In genomic region chr12:124326104-124326503, GRCh38 we compare ENCODE assay signal across 24 cellular contexts. TPM values are rescaled to one million over a fixed set of nuclear protein-coding genes. Genes with fewer than 3 reads are reported as not detected.
DNase-seq lines count a peak whose midpoint lies in the region; ATAC-seq and TF ChIP-seq lines count a peak whose summit lies in the region.
"Had no signal": no experiment of that assay in that cellular context is flagged by ENCODE, and none has a peak within 500 bp of the region (broad histone marks: within the 10 kb centered on the region; RNA-seq: fewer than 3 reads in every experiment).

No MANE protein-coding gene starts in this region.

- H3K27me3 Mint-ChIP-seq in WTC11 (ENCODE audit: low read depth) (peaks cover 6% of the 10 kb centered on the region), endothelial cell (ENCODE audit: unreplicated experiment) (peaks cover 17% of the 10 kb centered on the region)
- H3K27me3 Mint-ChIP-seq: IgD-negative memory B cell had no signal

- no peaks in the 10 kb centered on the region for H3K27me3 ChIP-seq in breast epithelium
- H3K27me3 ChIP-seq in mammary epithelial cell (ENCODE audit: insufficient read depth, low read length): no peaks in the 10 kb centered on the region
- H3K27me3 ChIP-seq in vagina: no peaks in the 10 kb centered on the region
- H3K27me3 ChIP-seq in BE2C: no peaks in the 10 kb centered on the region

- ATAC-seq in WTC11: peak; percentile 15
- no peak for ATAC-seq in stimulated activated effector memory CD8-positive, alpha-beta T cell treated with anti-CD3 and anti-CD28 coated beads, Interleukin-12 subunit alpha, Interleukin-12 subunit beta, amount 100 ng/mL, for 72 hours
- ATAC-seq: PC-3 had no signal

- peak overlapping the region; percentile 52 to 78 for H3K27ac ChIP-seq in breast epithelium
- no peak overlapping the region for H3K27ac ChIP-seq in mammary epithelial cell (ENCODE audit: insufficient read depth, low read depth, low read length)
- H3K27ac ChIP-seq in vagina: no peak overlapping the region
- H3K27ac ChIP-seq: 22Rv1, HL-60 had no signal

- WGBS in mammary epithelial cell (ENCODE audit: low coverage, missing lambda C conversion rate): 98% methylated on average over 17 of the region's 23 CpGs

- dilution Hi-C loops in mammary epithelial cell (cut with HindIII; ENCODE audit: low sequenced_read_pairs): no loop called here

- TF ChIP-seq POLR2A in breast epithelium (IDR thresholded peaks at IDR 0.05) (no peak), vagina (IDR thresholded peaks at IDR 0.05) (no peak)

- H3K27ac Mint-ChIP-seq in WTC11 (no peak overlapping the region), endothelial cell (ENCODE audit: unreplicated experiment) (no peak overlapping the region)
- H3K27ac Mint-ChIP-seq in stimulated activated effector memory CD8-positive, alpha-beta T cell treated with anti-CD3 and anti-CD28 coated beads, Interleukin-12 subunit alpha, Interleukin-12 subunit beta, amount 100 ng/mL, for 72 hours: peak overlapping the region; percentile 32
- H3K27ac Mint-ChIP-seq: IgD-negative memory B cell had no signal

- intact Hi-C loops in breast epithelium (cut with DNase I; ENCODE audit: low total_unique reads) (no loop called here), mammary epithelial cell (cut with micrococcal nuclease) (no loop called here), vagina (cut with DNase I) (loop anchor here (5.0 kb wide), 1 partner anchor 289 kb away; no protein-coding TSS in a partner anchor)

- no TSS peak for BruUV-seq in mammary epithelial cell (replicated peaks; lab: Mats Ljungman, UMichigan)

- no peak for DNase-seq in breast epithelium (ENCODE audit: low spot score in 2 of 2)
- DNase-seq in mammary epithelial cell: no peak
- peak; percentile 51 for DNase-seq in WTC11 (ENCODE audit: low spot score)
- DNase-seq in endothelial cell (ENCODE audit: low spot score): no peak
- no peak for DNase-seq in stimulated activated effector memory CD8-positive, alpha-beta T cell treated with anti-CD3 and anti-CD28 coated beads, Interleukin-12 subunit alpha, Interleukin-12 subunit beta, amount 100 ng/mL, for 72 hours (ENCODE audit: low spot score in 2 of 2)
- DNase-seq in vagina (ENCODE audit: extremely low spot score in 2 of 2): no peak
- DNase-seq in DMS53 treated with DMSO at 0.1 percent for 48 hours (lab: John Stamatoyannopoulos, UW; ENCODE audit: unreplicated experiment): no peak
- DNase-seq in BE2C: no peak
- DNase-seq: AML-193, Caco-2, DMS153, GF-D8, GOT3, Karpas-422, NCI-H1417 treated with DMSO at 0.1 percent for 48 hours, NCI-H187 treated with DMSO at 0.1 percent for 48 hours, NCI-H2227 treated with DMSO at 0.1 percent for 48 hours, PC-3, RPMI8226, SIG-M5 had no signal

- H3K36me3 Mint-ChIP-seq in WTC11 (peaks cover 47% of the 10 kb centered on the region), endothelial cell (ENCODE audit: low read depth, unreplicated experiment) (peaks cover 18% of the 10 kb centered on the region)
- H3K36me3 Mint-ChIP-seq in stimulated activated effector memory CD8-positive, alpha-beta T cell treated with anti-CD3 and anti-CD28 coated beads, Interleukin-12 subunit alpha, Interleukin-12 subunit beta, amount 100 ng/mL, for 72 hours: peaks cover 53% of the 10 kb centered on the region

- no peak overlapping the region for H3K9ac ChIP-seq in mammary epithelial cell (ENCODE audit: insufficient read depth, low read length)

- no peak overlapping the region for H3K4me2 ChIP-seq in mammary epithelial cell (ENCODE audit: insufficient read depth, low read depth, low read length)

- in situ Hi-C loops in mammary epithelial cell (cut with MboI; ENCODE audit: low sequenced_read_pairs in 2 of 2): no loop called here

- H3K9me3 ChIP-seq in breast epithelium (peaks cover 11 to 12% of the 10 kb centered on the region in 2 donors), mammary epithelial cell (replicated peaks; ENCODE audit: insufficient read depth, low read length) (peaks cover 18% of the 10 kb centered on the region), vagina (no peaks in the 10 kb centered on the region), BE2C (peaks cover 7% of the 10 kb centered on the region)

- peaks cover 9% of the 10 kb centered on the region; the same call in 1 of the 2 replicates for H3K4me1 Mint-ChIP-seq in WTC11
- no peaks in the 10 kb centered on the region for H3K4me1 Mint-ChIP-seq in endothelial cell (ENCODE audit: unreplicated experiment)
- H3K4me1 Mint-ChIP-seq in stimulated activated effector memory CD8-positive, alpha-beta T cell treated with anti-CD3 and anti-CD28 coated beads, Interleukin-12 subunit alpha, Interleukin-12 subunit beta, amount 100 ng/mL, for 72 hours: peaks cover under 1% of the 10 kb centered on the region
- H3K4me1 Mint-ChIP-seq: IgD-negative memory B cell had no signal

- H2AFZ ChIP-seq in mammary epithelial cell (ENCODE audit: low read depth, low read length): no peak overlapping the region

- H3K4me3 Mint-ChIP-seq in WTC11 (no peak overlapping the region), endothelial cell (ENCODE audit: unreplicated experiment) (no peak overlapping the region)
- no peak overlapping the region for H3K4me3 Mint-ChIP-seq in stimulated activated effector memory CD8-positive, alpha-beta T cell treated with anti-CD3 and anti-CD28 coated beads, Interleukin-12 subunit alpha, Interleukin-12 subunit beta, amount 100 ng/mL, for 72 hours
- H3K4me3 Mint-ChIP-seq: IgD-negative memory B cell had no signal

- no peak for TF ChIP-seq CTCF in breast epithelium (IDR thresholded peaks at IDR 0.05)
- no peak for TF ChIP-seq CTCF in mammary epithelial cell (conservative IDR thresholded peaks at IDR 0.05 in 1 of 2, IDR thresholded peaks at IDR 0.05 in 1 of 2; ENCODE audit: extremely low read depth in 1 of 2, insufficient read depth in 1 of 2, low read depth in 1 of 2, low read length in 2 of 2)
- no peak for TF ChIP-seq CTCF in WTC11 (IDR thresholded peaks at IDR 0.05)
- TF ChIP-seq CTCF in endothelial cell (IDR thresholded peaks at IDR 0.05; ENCODE audit: unreplicated experiment): peak; percentile 33
- no peak for TF ChIP-seq CTCF in vagina (IDR thresholded peaks at IDR 0.05)
- TF ChIP-seq CTCF in BE2C (IDR thresholded peaks at IDR 0.05; ENCODE audit: low read depth, low read length): no peak

- H3K36me3 ChIP-seq in breast epithelium (peaks cover 27% of the 10 kb centered on the region), mammary epithelial cell (ENCODE audit: insufficient read depth, low read length) (peaks cover 14% of the 10 kb centered on the region), vagina (peaks cover 0 to 75% of the 10 kb centered on the region in 2 donors), BE2C (peaks cover 54% of the 10 kb centered on the region)

- H3K4me1 ChIP-seq in breast epithelium (no peaks in the 10 kb centered on the region), mammary epithelial cell (ENCODE audit: insufficient read depth, low read length) (no peaks in the 10 kb centered on the region), vagina (peaks cover 4% of the 10 kb centered on the region), BE2C (no peaks in the 10 kb centered on the region)
- H3K4me1 ChIP-seq: Caco-2 had no signal

- H3K4me3 ChIP-seq in breast epithelium (no peak overlapping the region), mammary epithelial cell (replicated peaks in 1 of 3; ENCODE audit: insufficient read depth in 1 of 3, low read depth in 2 of 3, low read length in 3 of 3) (no peak overlapping the region), vagina (no peak overlapping the region), BE2C (ENCODE audit: low read depth, low read length) (no peak overlapping the region)

- POLR2A ChIA-PET in WTC11 (lab: Charles Lee): interaction anchor here (0.6 kb wide), 1 partner anchor 286 kb away, joined by 4 read pairs; no protein-coding TSS in a partner anchor

- CTCF ChIA-PET in mammary epithelial cell (lab: Charles Lee; ENCODE audit: low non-redundant PET): no interaction called here
- CTCF ChIA-PET in WTC11 (lab: Charles Lee): interaction anchor here (0.9 to 1.0 kb wide), 3 partner anchors 10 to 294 kb away, joined by 3 to 5 read pairs (median 3); no protein-coding TSS in a partner anchor

- peaks cover 13% of the 10 kb centered on the region for H3K9me3 Mint-ChIP-seq in WTC11
- peaks cover 10% of the 10 kb centered on the region for H3K9me3 Mint-ChIP-seq in endothelial cell (ENCODE audit: unreplicated experiment)
- no peaks in the 10 kb centered on the region for H3K9me3 Mint-ChIP-seq in stimulated activated effector memory CD8-positive, alpha-beta T cell treated with anti-CD3 and anti-CD28 coated beads, Interleukin-12 subunit alpha, Interleukin-12 subunit beta, amount 100 ng/mL, for 72 hours

- H3K79me2 ChIP-seq in mammary epithelial cell (ENCODE audit: insufficient read depth, low read length): no peaks in the 10 kb centered on the region

- H4K20me1 ChIP-seq in mammary epithelial cell (ENCODE audit: insufficient read depth, low read length): no peaks in the 10 kb centered on the region

TF ChIP-seq in WTC11, 78 proteins besides CTCF, POLR2A, EP300 and RAD21 (continues in another document):
- TF ChIP-seq, protein P1, sequence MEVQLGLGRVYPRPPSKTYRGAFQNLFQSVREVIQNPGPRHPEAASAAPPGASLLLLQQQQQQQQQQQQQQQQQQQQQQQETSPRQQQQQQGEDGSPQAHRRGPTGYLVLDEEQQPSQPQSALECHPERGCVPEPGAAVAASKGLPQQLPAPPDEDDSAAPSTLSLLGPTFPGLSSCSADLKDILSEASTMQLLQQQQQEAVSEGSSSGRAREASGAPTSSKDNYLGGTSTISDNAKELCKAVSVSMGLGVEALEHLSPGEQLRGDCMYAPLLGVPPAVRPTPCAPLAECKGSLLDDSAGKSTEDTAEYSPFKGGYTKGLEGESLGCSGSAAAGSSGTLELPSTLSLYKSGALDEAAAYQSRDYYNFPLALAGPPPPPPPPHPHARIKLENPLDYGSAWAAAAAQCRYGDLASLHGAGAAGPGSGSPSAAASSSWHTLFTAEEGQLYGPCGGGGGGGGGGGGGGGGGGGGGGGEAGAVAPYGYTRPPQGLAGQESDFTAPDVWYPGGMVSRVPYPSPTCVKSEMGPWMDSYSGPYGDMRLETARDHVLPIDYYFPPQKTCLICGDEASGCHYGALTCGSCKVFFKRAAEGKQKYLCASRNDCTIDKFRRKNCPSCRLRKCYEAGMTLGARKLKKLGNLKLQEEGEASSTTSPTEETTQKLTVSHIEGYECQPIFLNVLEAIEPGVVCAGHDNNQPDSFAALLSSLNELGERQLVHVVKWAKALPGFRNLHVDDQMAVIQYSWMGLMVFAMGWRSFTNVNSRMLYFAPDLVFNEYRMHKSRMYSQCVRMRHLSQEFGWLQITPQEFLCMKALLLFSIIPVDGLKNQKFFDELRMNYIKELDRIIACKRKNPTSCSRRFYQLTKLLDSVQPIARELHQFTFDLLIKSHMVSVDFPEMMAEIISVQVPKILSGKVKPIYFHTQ (CRISPR knock-in tag; IDR thresholded peaks at IDR 0.05): no peak
- no peak for TF ChIP-seq CREM (CRISPR knock-in tag; IDR thresholded peaks at IDR 0.05)

RNA-seq across cellular contexts. Expression of gene RFLNA, which starts 31.2 kb away (rescaled TPM):
- 10 to 100 TPM in 1 of 3 donors, 1 to 10 TPM in 1, not detected in 1; 1.3 to 11.4 TPM for total RNA-seq in breast epithelium
- total RNA-seq in mammary epithelial cell: 1 to 10 TPM in 1 of 2 donors, not detected in 1; 4.5 TPM
- polyA plus RNA-seq in mammary epithelial cell: 0.20 TPM
- not detected for polyA minus RNA-seq in mammary epithelial cell
- total RNA-seq in WTC11 (2021): 6.3 to 11.3 TPM (median 10.2 TPM) in 3 replicates
- 13.3 TPM for total RNA-seq in endothelial cell (ENCODE audit: unreplicated experiment)
- total RNA-seq in vagina: 1.7 TPM
- polyA plus RNA-seq in BE2C (2012; ENCODE audit: insufficient read depth, insufficient read length, low read depth): 11.2 TPM
- total RNA-seq: MCF 10A, PC-3 had no signal
- polyA plus RNA-seq: IgD-negative memory B cell had no signal

Comparison
In these comparisons a context has a peak if more than half of its experiments do, and no peak if none do; other contexts are left out.
1. H3K27ac ChIP-seq: peak in breast epithelium (2 of 2); none in mammary epithelial cell (single experiment) and vagina (single experiment).